In the genomic region with DNA sequence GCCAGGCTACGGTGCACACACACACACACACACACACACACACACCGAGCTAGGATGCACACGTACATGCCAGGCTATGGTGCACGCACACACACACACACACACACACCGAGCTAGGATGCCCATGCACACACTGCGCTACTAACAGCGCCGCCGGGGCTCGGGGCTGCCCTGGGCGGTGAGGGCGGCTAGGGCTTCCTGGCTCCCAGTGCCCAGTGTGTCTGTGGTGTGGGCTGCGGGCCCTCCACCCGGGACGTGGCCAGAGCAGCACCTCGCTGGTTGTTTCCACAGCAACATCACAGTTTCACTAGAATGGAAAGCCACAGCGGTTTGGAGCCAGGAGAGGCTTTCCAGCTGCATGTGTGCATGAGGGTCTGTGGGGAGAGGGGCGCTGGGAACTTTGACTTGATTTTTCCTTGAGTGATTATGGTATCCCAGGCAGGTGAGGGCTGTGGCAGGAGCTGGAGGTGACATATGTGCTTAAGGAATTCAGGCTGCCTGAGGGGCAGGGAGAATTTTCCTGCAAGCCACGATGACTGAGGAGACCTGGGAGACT, we compare ENCODE assay signal across 23 cellular contexts.
DNase-seq lines count a peak whose midpoint lies in the region; ATAC-seq and TF ChIP-seq lines count a peak whose summit lies in the region.
"Had no signal": no experiment of that assay in that cellular context is flagged by ENCODE, and none has a peak within 500 bp of the region (broad histone marks: within the 10 kb centered on the region; RNA-seq: fewer than 3 reads in every experiment).

No MANE protein-coding gene starts in this region.

- DNase-seq in SJCRH30 (no peak), esophagus muscularis mucosa (ENCODE audit: extremely low spot score) (peak; percentile 89), upper lobe of right lung (no peak), NCI-H1417 (lab: John Stamatoyannopoulos, UW) (no peak), dorsolateral prefrontal cortex (no peak)
- DNase-seq in natural killer cell treated with Interleukin-12 subunit alpha and Interleukin-12 subunit beta and Interleukin-15 and Interleukin-18, amount 100 ng/mL, for 72 hours (ENCODE audit: low spot score) = no peak
- DNase-seq in activated CD4-positive, CD25-positive, alpha-beta regulatory T cell (lab: John Stamatoyannopoulos, UW) = no peak
- DNase-seq: activated CD4-positive, alpha-beta T cell treated with anti-CD3 and anti-CD28 coated beads for 48 hours; activated T-cell treated with anti-CD3 and anti-CD28 coated beads, Interleukin-2, amount 50 U/mL, for 4 hours; adrenal gland; CD8-positive, alpha-beta T cell; colonic mucosa; DMS153; GF-D8; kidney; NCI-H1694; RPMI8226; spleen; stimulated activated CD4-positive, alpha-beta T cell treated with anti-CD3 and anti-CD28 coated beads, Interleukin-4, amount 100 ng/mL, for 24 hours; stimulated activated naive CD4-positive, alpha-beta T cell treated with Interleukin-2 at 50 U/mL for 16 hours; T-helper 2 cell had no signal

- no peak overlapping the region for H3K4me3 ChIP-seq in SJCRH30
- H3K4me3 ChIP-seq in esophagus muscularis mucosa = no peak overlapping the region
- H3K4me3 ChIP-seq in upper lobe of right lung = no peak overlapping the region
- no peak overlapping the region for H3K4me3 ChIP-seq in dorsolateral prefrontal cortex
- H3K4me3 ChIP-seq: adrenal gland, colonic mucosa, GM23248, SK-N-MC, spleen had no signal

- no peak overlapping the region for H3K4me3 Mint-ChIP-seq in natural killer cell treated with Interleukin-12 subunit alpha and Interleukin-12 subunit beta and Interleukin-15 and Interleukin-18, amount 100 ng/mL, for 72 hours
- H3K4me3 Mint-ChIP-seq: activated T-cell treated with anti-CD3 and anti-CD28 coated beads, Interleukin-2, amount 50 U/mL, for 4 hours; CD8-positive, alpha-beta T cell had no signal

- no peaks in the 10 kb centered on the region for H3K36me3 Mint-ChIP-seq in natural killer cell treated with Interleukin-12 subunit alpha and Interleukin-12 subunit beta and Interleukin-15 and Interleukin-18, amount 100 ng/mL, for 72 hours
- H3K36me3 Mint-ChIP-seq: CD8-positive, alpha-beta T cell had no signal

- H3K36me3 ChIP-seq in SJCRH30 (no peaks in the 10 kb centered on the region), esophagus muscularis mucosa (no peaks in the 10 kb centered on the region), upper lobe of right lung (no peaks in the 10 kb centered on the region)
- H3K36me3 ChIP-seq: adrenal gland, colonic mucosa, spleen had no signal

- peaks cover 0 to 2% of the 10 kb centered on the region in 2 donors for H3K4me1 Mint-ChIP-seq in natural killer cell treated with Interleukin-12 subunit alpha and Interleukin-12 subunit beta and Interleukin-15 and Interleukin-18, amount 100 ng/mL, for 72 hours (ENCODE audit: low read depth in 2 of 2)

- WGBS in esophagus muscularis mucosa = 83% methylated on average over 11 of the region's 19 CpGs

- TF ChIP-seq CTCF in esophagus muscularis mucosa (IDR thresholded peaks at IDR 0.05) = no peak
- TF ChIP-seq CTCF in upper lobe of right lung (IDR thresholded peaks at IDR 0.05) = no peak
- TF ChIP-seq CTCF in dorsolateral prefrontal cortex (IDR thresholded peaks at IDR 0.05 in 54 of 56, conservative IDR thresholded peaks at IDR 0.05 in 2 of 56; ENCODE audit: low read depth in 1 of 56, partially characterized antibody in 56 of 56) = no peak

- peak; percentile 21 to 49 for ATAC-seq in natural killer cell treated with Interleukin-12 subunit alpha and Interleukin-12 subunit beta and Interleukin-15 and Interleukin-18, amount 100 ng/mL, for 72 hours
- ATAC-seq in upper lobe of right lung = peak; percentile 21
- ATAC-seq: activated T-cell treated with anti-CD3 and anti-CD28 coated beads, Interleukin-2, amount 50 U/mL, for 4 hours; CD8-positive, alpha-beta T cell had no signal

- intact Hi-C loops in esophagus muscularis mucosa (cut with DNase I) (no loop called here), upper lobe of right lung (cut with DNase I) (no loop called here), dorsolateral prefrontal cortex (cut with DNase I) (no loop called here)

- H3K9me3 Mint-ChIP-seq in natural killer cell treated with Interleukin-12 subunit alpha and Interleukin-12 subunit beta and Interleukin-15 and Interleukin-18, amount 100 ng/mL, for 72 hours = no peaks in the 10 kb centered on the region
- H3K9me3 Mint-ChIP-seq: activated T-cell treated with anti-CD3 and anti-CD28 coated beads, Interleukin-2, amount 50 U/mL, for 4 hours; CD8-positive, alpha-beta T cell had no signal

- H3K9me3 ChIP-seq in SJCRH30 (replicated peaks) (no peaks in the 10 kb centered on the region), esophagus muscularis mucosa (no peaks in the 10 kb centered on the region), upper lobe of right lung (no peaks in the 10 kb centered on the region)
- H3K9me3 ChIP-seq: adrenal gland, colonic mucosa, spleen had no signal

- no peak for TF ChIP-seq POLR2A in esophagus muscularis mucosa (IDR thresholded peaks at IDR 0.05; ENCODE audit: low read depth)

- no peaks in the 10 kb centered on the region for H3K27me3 ChIP-seq in SJCRH30
- no peaks in the 10 kb centered on the region for H3K27me3 ChIP-seq in esophagus muscularis mucosa
- H3K27me3 ChIP-seq in upper lobe of right lung = no peaks in the 10 kb centered on the region
- peaks cover 0 to 77% (median 9%) of the 10 kb centered on the region in 45 donors for H3K27me3 ChIP-seq in dorsolateral prefrontal cortex
- H3K27me3 ChIP-seq: adrenal gland, colonic mucosa had no signal

- H3K4me1 ChIP-seq in SJCRH30 (peaks cover 23% of the 10 kb centered on the region), esophagus muscularis mucosa (peaks cover 3 to 10% (median 5%) of the 10 kb centered on the region in 4 donors), upper lobe of right lung (no peaks in the 10 kb centered on the region)
- H3K4me1 ChIP-seq: adrenal gland, colonic mucosa, spleen had no signal

- H3K27ac ChIP-seq in SJCRH30 (peak overlapping the region; percentile 89), esophagus muscularis mucosa (replicated peaks in 1 of 4) (no peak overlapping the region), upper lobe of right lung (no peak overlapping the region), dorsolateral prefrontal cortex (no peak overlapping the region)
- H3K27ac ChIP-seq: adrenal gland, colonic mucosa, GM23248, SK-N-MC, spleen had no signal

- H3K27ac Mint-ChIP-seq in natural killer cell treated with Interleukin-12 subunit alpha and Interleukin-12 subunit beta and Interleukin-15 and Interleukin-18, amount 100 ng/mL, for 72 hours = no peak overlapping the region
- H3K27ac Mint-ChIP-seq: CD8-positive, alpha-beta T cell had no signal

- H3K27me3 Mint-ChIP-seq in natural killer cell treated with Interleukin-12 subunit alpha and Interleukin-12 subunit beta and Interleukin-15 and Interleukin-18, amount 100 ng/mL, for 72 hours = peaks cover 7 to 12% of the 10 kb centered on the region in 2 donors

- TF ChIP-seq EP300 in esophagus muscularis mucosa (IDR thresholded peaks at IDR 0.05) = no peak
